In the genomic region with DNA sequence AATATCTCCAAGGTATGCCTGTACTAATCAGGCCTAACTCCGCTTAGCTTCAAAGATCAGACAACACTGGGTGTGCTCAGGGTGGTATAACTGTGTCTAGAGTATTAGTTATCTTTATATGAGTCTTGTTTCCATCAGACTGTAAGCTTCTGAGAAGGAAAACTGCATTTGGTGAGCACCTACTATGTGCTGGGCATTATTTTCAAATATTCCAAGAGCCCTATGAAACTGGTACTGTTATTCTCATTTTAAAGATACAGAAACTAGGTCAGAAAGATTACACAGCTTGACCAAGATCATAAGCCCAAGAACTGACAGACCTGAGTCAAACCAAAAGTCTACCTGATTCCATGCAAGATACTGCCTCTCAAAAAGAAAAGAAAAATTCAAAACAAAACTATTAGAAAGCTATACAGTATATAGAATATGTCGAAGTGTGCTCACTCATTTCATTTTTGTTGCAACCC, we compare ENCODE assay signal across 15 cellular contexts. TPM values are rescaled to one million over a fixed set of nuclear protein-coding genes. Genes with fewer than 3 reads are reported as not detected.
A peak's percentile ranks its signal among the peaks of the same experiment; 100 is the strongest.
DNase-seq lines count a peak whose midpoint lies in the region; ATAC-seq and TF ChIP-seq lines count a peak whose summit lies in the region.
"Had no signal": no experiment of that assay in that cellular context is flagged by ENCODE, and none has a peak within 500 bp of the region (broad histone marks: within the 10 kb centered on the region; RNA-seq: fewer than 3 reads in every experiment).

No MANE protein-coding gene starts in this region.

- WGBS in GM23248 (ENCODE audit: low coverage in 1 of 2, low lambda C conversion rate in 2 of 2, missing lambda C conversion rate in 2 of 2), 2 experiments = 85% methylated on average over 2 of the region's 2 CpGs

- H3K4me1 ChIP-seq in OCI-LY3 (ENCODE audit: low read length) = peaks cover 9% of the 10 kb centered on the region
- peaks cover 35% of the 10 kb centered on the region for H3K4me1 ChIP-seq in Karpas-422 (ENCODE audit: low read length)
- H3K4me1 ChIP-seq in GM23248 (ENCODE audit: insufficient read depth) = no peaks in the 10 kb centered on the region

- no peak overlapping the region for H3K4me3 ChIP-seq in OCI-LY3 (ENCODE audit: low read length)
- no peak overlapping the region for H3K4me3 ChIP-seq in Karpas-422 (ENCODE audit: low read length)
- no peak overlapping the region for H3K4me3 ChIP-seq in GM23248
- H3K4me3 ChIP-seq: heart left ventricle, ovary, thoracic aorta had no signal

- H3K4me2 ChIP-seq in OCI-LY3 (ENCODE audit: low read length) = peak overlapping the region; percentile 11; the same call in 1 of the 2 replicates
- no peak overlapping the region for H3K4me2 ChIP-seq in Karpas-422 (ENCODE audit: low read depth, low read length, poor library complexity, severe bottlenecking)
- no peak overlapping the region for H3K4me2 ChIP-seq in GM23248 (ENCODE audit: unreplicated experiment)

- no peak overlapping the region for H2AFZ ChIP-seq in OCI-LY3 (ENCODE audit: low read depth, low read length)
- no peak overlapping the region for H2AFZ ChIP-seq in Karpas-422 (ENCODE audit: low read length)
- no peak overlapping the region for H2AFZ ChIP-seq in GM23248

- DNase-seq in Karpas-422 (no peak), GM19240 (ENCODE audit: insufficient read length, low spot score) (no peak), GM23248 (no peak), cerebellum (ENCODE audit: low spot score) (no peak)
- DNase-seq: activated CD4-positive, alpha-beta T cell treated with anti-CD3 and anti-CD28 coated beads for 48 hours; effector memory CD8-positive, alpha-beta T cell; heart left ventricle; left ventricle myocardium superior; ovary had no signal

- H3K27me3 ChIP-seq in OCI-LY3 (ENCODE audit: low read depth, low read length) (no peaks in the 10 kb centered on the region), Karpas-422 (ENCODE audit: low read length) (no peaks in the 10 kb centered on the region), GM23248 (replicated peaks; ENCODE audit: insufficient read depth) (no peaks in the 10 kb centered on the region)
- H3K27me3 ChIP-seq: heart left ventricle, ovary had no signal

- peaks cover 35% of the 10 kb centered on the region for H3K79me2 ChIP-seq in OCI-LY3 (ENCODE audit: low read length)
- peaks cover 97% of the 10 kb centered on the region for H3K79me2 ChIP-seq in Karpas-422 (ENCODE audit: low read length)
- no peaks in the 10 kb centered on the region for H3K79me2 ChIP-seq in GM23248 (ENCODE audit: insufficient read depth)

- TF ChIP-seq CTCF in OCI-LY3 (IDR thresholded peaks at IDR 0.05; ENCODE audit: low read depth, low read length) = no peak

- H3K9me2 ChIP-seq in Karpas-422 (replicated peaks; ENCODE audit: insufficient read depth, low read length) = no peaks in the 10 kb centered on the region
- no peaks in the 10 kb centered on the region for H3K9me2 ChIP-seq in GM23248 (ENCODE audit: insufficient read depth)

- H3K36me3 ChIP-seq in OCI-LY3 (replicated peaks; ENCODE audit: low read depth, low read length) (no peaks in the 10 kb centered on the region), Karpas-422 (ENCODE audit: insufficient read depth, low read length) (no peaks in the 10 kb centered on the region), GM23248 (ENCODE audit: low read depth) (no peaks in the 10 kb centered on the region)
- H3K36me3 ChIP-seq: heart left ventricle, ovary, thoracic aorta had no signal

- in situ Hi-C loops in GM23248 (cut with MboI) = no loop called here

- no peak for TF ChIP-seq POLR2A in GM18505 (IDR thresholded peaks at IDR 0.05; ENCODE audit: borderline replicate concordance, extremely low read depth, insufficient read depth, insufficient read length)

- no peaks in the 10 kb centered on the region for H3F3A ChIP-seq in GM23248 (ENCODE audit: insufficient read depth)

- ATAC-seq in GM18505 (IDR thresholded peaks at IDR 0.05; ENCODE audit: unreplicated experiment) (peak; percentile 79), GM19372 (IDR thresholded peaks at IDR 0.05; ENCODE audit: low read depth, unreplicated experiment) (peak; percentile 43), HG02870 (IDR thresholded peaks at IDR 0.05; ENCODE audit: unreplicated experiment) (peak; percentile 93)
- ATAC-seq: effector memory CD8-positive, alpha-beta T cell; heart left ventricle; left ventricle myocardium superior had no signal

- H3K9ac ChIP-seq in OCI-LY3 (ENCODE audit: low read length) (no peak overlapping the region), Karpas-422 (ENCODE audit: low read length) (no peak overlapping the region), GM23248 (no peak overlapping the region)

- H3K27ac ChIP-seq in OCI-LY3 (ENCODE audit: low read length) (no peak overlapping the region), Karpas-422 (ENCODE audit: low read length) (no peak overlapping the region), GM23248 (no peak overlapping the region)
- H3K27ac ChIP-seq: heart left ventricle, HL-60, ovary, thoracic aorta had no signal

- H3K9me3 ChIP-seq in OCI-LY3 (ENCODE audit: insufficient read depth, low read length) = no peaks in the 10 kb centered on the region
- no peaks in the 10 kb centered on the region for H3K9me3 ChIP-seq in Karpas-422 (ENCODE audit: low read length)
- H3K9me3 ChIP-seq in GM23248 (ENCODE audit: low read depth) = no peaks in the 10 kb centered on the region
- H3K9me3 ChIP-seq: ovary, thoracic aorta had no signal

- H4K20me1 ChIP-seq in OCI-LY3 (ENCODE audit: insufficient read depth, low read length) = peaks cover 31% of the 10 kb centered on the region
- H4K20me1 ChIP-seq in Karpas-422 (ENCODE audit: insufficient read depth, low read depth, low read length) = no peaks in the 10 kb centered on the region
- H4K20me1 ChIP-seq in GM23248 (ENCODE audit: insufficient read depth) = 0 out of 2 replicates have a peak, but pooled peaks cover 4% of the 10 kb centered on the region

RNA-seq across cellular contexts. Expression of a gene that starts 44.4 kb away (rescaled TPM):
- total RNA-seq in Karpas-422 (2014; rRNA removed; shearing (Covaris generic); ENCODE audit: low replicate concordance) = 113 and 131 TPM in 2 replicates
- 15.7 and 17.8 TPM in 2 replicates for total RNA-seq in GM23248 (2014; rRNA removed; shearing (Covaris generic))
- polyA plus RNA-seq in GM23248 (2016; fragmentation: Nextera tagmentation; extraction: Ambion mirVana) = 5.7 and 6.6 TPM in 2 replicates
- 64.8 TPM for total RNA-seq in cerebellum

Comparison
In these comparisons a context has a peak if more than half of its experiments do, and no peak if none do; other contexts are left out.
1. ATAC-seq: peak in every context shown above with its lines; median percentile 93 in HG02870; 79 in GM18505; 43 in GM19372.